ENCODE assay signal across 8 cellular contexts in genomic region chr12:109573029-109573913, GRCh38. TPM values are rescaled to one million over a fixed set of nuclear protein-coding genes. Genes with fewer than 3 reads are reported as not detected.
A peak's percentile ranks its signal among the peaks of the same experiment; 100 is the strongest.
DNase-seq lines count a peak whose midpoint lies in the region; ATAC-seq and TF ChIP-seq lines count a peak whose summit lies in the region.

MMAB (minus strand) TSS chr12:109573504; CDS start chr12:109573480, 24 bp downstream.
MVK (plus strand) TSS chr12:109573794; CDS start chr12:109574823, 1,029 bp downstream.

- H3K4me2 ChIP-seq in SU-DHL-6 (ENCODE audit: low read depth, low read length, poor library complexity, severe bottlenecking): peak within 1 kb of the TSS; percentile 96

- H3K9me3 ChIP-seq in SU-DHL-6 (ENCODE audit: insufficient read depth, low read length): no peaks in the 10 kb centered on the region
- H3K9me3 ChIP-seq in thymus (ENCODE audit: control insufficient read depth): no peaks in the 10 kb centered on the region

- H3K9ac ChIP-seq in SU-DHL-6 (ENCODE audit: low read length): peak within 1 kb of the TSS; percentile 72

- no peaks in the 10 kb centered on the region for H3K27me3 Mint-ChIP-seq in activated naive CD8-positive, alpha-beta T cell treated with anti-CD3 and anti-CD28 coated beads, Interleukin-2, amount 10 ng/mL, durations not matched to agents 7 days and 5 days
- no peaks in the 10 kb centered on the region for H3K27me3 Mint-ChIP-seq in osteocyte (ENCODE audit: unreplicated experiment)

- H3F3A ChIP-seq in SU-DHL-6 (ENCODE audit: insufficient read depth): no peaks in the 10 kb centered on the region

- intact Hi-C loops in head of caudate nucleus (cut with DNase I): no loop called here

- POLR2A ChIA-PET in activated naive CD8-positive, alpha-beta T cell treated with anti-CD3 and anti-CD28 coated beads, Interleukin-2, amount 10 ng/mL, durations not matched to agents 7 days and 5 days (lab: Charles Lee): interaction anchor here (0.6 to 1.3 kb wide), 6 partner anchors 11 to 877 kb away, joined by 3 to 6 read pairs (median 4); partner anchors contain the start of genes FAM222A, KCTD10 and UBE3B

- H3K36me3 Mint-ChIP-seq in activated naive CD8-positive, alpha-beta T cell treated with anti-CD3 and anti-CD28 coated beads, Interleukin-2, amount 10 ng/mL, durations not matched to agents 7 days and 5 days: peaks cover 8% of the 10 kb centered on the region
- peaks cover 4% of the 10 kb centered on the region for H3K36me3 Mint-ChIP-seq in osteocyte (ENCODE audit: unreplicated experiment)

- H3K4me1 Mint-ChIP-seq in activated naive CD8-positive, alpha-beta T cell treated with anti-CD3 and anti-CD28 coated beads, Interleukin-2, amount 10 ng/mL, durations not matched to agents 7 days and 5 days: peaks cover 25% of the 10 kb centered on the region
- H3K4me1 Mint-ChIP-seq in osteocyte (ENCODE audit: unreplicated experiment): peaks cover 19% of the 10 kb centered on the region

- peak within 1 kb of the TSS; percentile 92 for H3K4me3 Mint-ChIP-seq in activated naive CD8-positive, alpha-beta T cell treated with anti-CD3 and anti-CD28 coated beads, Interleukin-2, amount 10 ng/mL, durations not matched to agents 7 days and 5 days
- peak within 1 kb of the TSS; percentile 85 for H3K4me3 Mint-ChIP-seq in osteocyte (ENCODE audit: unreplicated experiment)

- peaks cover 5% of the 10 kb centered on the region for H3K4me1 ChIP-seq in thymus (ENCODE audit: control insufficient read depth, insufficient read depth, low read length)

- peak; percentile 94 for ATAC-seq in HG02678 (IDR thresholded peaks at IDR 0.05; ENCODE audit: unreplicated experiment)
- peak; percentile 97 for ATAC-seq in activated naive CD8-positive, alpha-beta T cell treated with anti-CD3 and anti-CD28 coated beads, Interleukin-2, amount 10 ng/mL, durations not matched to agents 7 days and 5 days (ENCODE audit: low read depth)

- H3K27ac Mint-ChIP-seq in activated naive CD8-positive, alpha-beta T cell treated with anti-CD3 and anti-CD28 coated beads, Interleukin-2, amount 10 ng/mL, durations not matched to agents 7 days and 5 days: peak within 1 kb of the TSS; percentile 94
- H3K27ac Mint-ChIP-seq in osteocyte (ENCODE audit: unreplicated experiment): peak within 1 kb of the TSS; percentile 92

- peak; percentile 85 for TF ChIP-seq POLR2A in GM10847 (IDR thresholded peaks at IDR 0.05; ENCODE audit: extremely low read depth, insufficient read length)

- WGBS in thymus: 1% methylated on average over 74 of the region's 74 CpGs

- peak within 1 kb of the TSS; percentile 75 for H3K27ac ChIP-seq in SU-DHL-6 (ENCODE audit: low read depth, low read length)
- H3K27ac ChIP-seq in thymus (ENCODE audit: low read depth): peak within 1 kb of the TSS; percentile 67

- peaks cover 21% of the 10 kb centered on the region for H3K79me2 ChIP-seq in SU-DHL-6 (ENCODE audit: insufficient read depth, low read length)

- peak within 1 kb of the TSS; percentile 60 for H2AFZ ChIP-seq in SU-DHL-6 (ENCODE audit: low read depth, low read length, severe bottlenecking)

- H4K20me1 ChIP-seq in SU-DHL-6 (ENCODE audit: low read depth, low read length): no peaks in the 10 kb centered on the region

- no peaks in the 10 kb centered on the region for H3K9me3 Mint-ChIP-seq in activated naive CD8-positive, alpha-beta T cell treated with anti-CD3 and anti-CD28 coated beads, Interleukin-2, amount 10 ng/mL, durations not matched to agents 7 days and 5 days
- no peaks in the 10 kb centered on the region for H3K9me3 Mint-ChIP-seq in osteocyte (ENCODE audit: unreplicated experiment)

- peak; percentile 98 for DNase-seq in NCI-H128 (lab: John Stamatoyannopoulos, UW; ENCODE audit: unreplicated experiment)
- DNase-seq in activated naive CD8-positive, alpha-beta T cell treated with anti-CD3 and anti-CD28 coated beads, Interleukin-2, amount 10 ng/mL, durations not matched to agents 7 days and 5 days: peak; percentile 94
- DNase-seq in head of caudate nucleus: peak; percentile 96 to 100 (median 99)
- DNase-seq in osteocyte (ENCODE audit: extremely low spot score, unreplicated experiment): peak; percentile 99

- TF ChIP-seq CTCF in SU-DHL-6 (IDR thresholded peaks at IDR 0.05; ENCODE audit: insufficient read depth, low read length, poor library complexity, severe bottlenecking) (no peak), osteocyte (IDR thresholded peaks at IDR 0.05) (no peak)

- H3K9me2 ChIP-seq in SU-DHL-6 (replicated peaks; ENCODE audit: insufficient read depth, low read length): no peaks in the 10 kb centered on the region

- peaks cover 11% of the 10 kb centered on the region; the same call in 1 of the 2 replicates for H3K36me3 ChIP-seq in SU-DHL-6 (ENCODE audit: low read length)
- H3K36me3 ChIP-seq in thymus (ENCODE audit: control insufficient read depth, insufficient read depth): peaks cover 8% of the 10 kb centered on the region

- peak within 1 kb of the TSS; percentile 76 for H3K4me3 ChIP-seq in SU-DHL-6 (ENCODE audit: insufficient read depth, low read length, poor library complexity, severe bottlenecking)
- H3K4me3 ChIP-seq in thymus (ENCODE audit: low read length): peak within 1 kb of the TSS; percentile 63

- H3K27me3 ChIP-seq in SU-DHL-6 (ENCODE audit: low read length) (no peaks in the 10 kb centered on the region), thymus (ENCODE audit: control insufficient read depth, insufficient read depth) (no peaks in the 10 kb centered on the region)

RNA-seq across cellular contexts. Expression of gene MMAB, which starts in this region (rescaled TPM):
- total RNA-seq in activated naive CD8-positive, alpha-beta T cell treated with anti-CD3 and anti-CD28 coated beads, Interleukin-2, amount 10 ng/mL, durations not matched to agents 7 days and 5 days: 10 to 100 TPM; 31.8 to 32.4 TPM
- 19.5 and 20.6 TPM in 2 replicates for total RNA-seq in osteocyte
- polyA plus RNA-seq in thymus: 28.7 TPM

RNA-seq across cellular contexts. Expression of gene MVK, which starts in this region (rescaled TPM):
- total RNA-seq in activated naive CD8-positive, alpha-beta T cell treated with anti-CD3 and anti-CD28 coated beads, Interleukin-2, amount 10 ng/mL, durations not matched to agents 7 days and 5 days: 10 to 100 TPM; 22.4 to 22.6 TPM
- 10.5 and 13.0 TPM in 2 replicates for total RNA-seq in osteocyte
- polyA plus RNA-seq in thymus: 10.4 TPM

Comparison
In these comparisons a context has a peak if more than half of its experiments do, and no peak if none do; other contexts are left out.
1. Peak in every context shown above with its lines: DNase-seq, ATAC-seq, H3K4me3 ChIP-seq and H3K27ac ChIP-seq.